8 cellular contexts compared by ENCODE assay signal in genomic region chr20:35172434-35172806, GRCh38. TPM values are rescaled to one million over a fixed set of nuclear protein-coding genes. Genes with fewer than 3 reads are reported as not detected.
DNase-seq lines count a peak whose midpoint lies in the region; ATAC-seq, FAIRE-seq and TF ChIP-seq lines count a peak whose summit lies in the region.

No MANE protein-coding gene starts in this region.

- no peak for ATAC-seq in psoas muscle
- ATAC-seq in HG03108 (IDR thresholded peaks at IDR 0.05; ENCODE audit: unreplicated experiment) = no peak
- no peak for ATAC-seq in GM19463 (IDR thresholded peaks at IDR 0.05; ENCODE audit: unreplicated experiment)

- FAIRE-seq in frontal cortex (lab: Jason Lieb, UNC) = no peak

- CTCF ChIA-PET in CD8-positive, alpha-beta memory T cell (lab: Charles Lee) = no interaction called here

- TF ChIP-seq EP300 in esophagus muscularis mucosa (IDR thresholded peaks at IDR 0.05) = no peak

- peaks cover 23 to 31% (median 30%) of the 10 kb centered on the region in 3 donors for H3K4me1 Mint-ChIP-seq in CD8-positive, alpha-beta memory T cell

- H3K4me3 ChIP-seq in CD8-positive, alpha-beta memory T cell (ENCODE audit: low read length) = peak overlapping the region; percentile 27
- H3K4me3 ChIP-seq in SK-N-MC = peak overlapping the region; percentile 69
- peak overlapping the region; percentile 46 to 55 (median 49) for H3K4me3 ChIP-seq in esophagus muscularis mucosa
- peak overlapping the region; percentile 55 for H3K4me3 ChIP-seq in psoas muscle

- no peak overlapping the region for H3K27ac ChIP-seq in CD8-positive, alpha-beta memory T cell (ENCODE audit: low read depth, low read length)
- H3K27ac ChIP-seq in SK-N-MC = no peak overlapping the region
- peak overlapping the region; percentile 58 to 79 (median 68) for H3K27ac ChIP-seq in esophagus muscularis mucosa (replicated peaks in 1 of 4)
- peak overlapping the region; percentile 16 for H3K27ac ChIP-seq in psoas muscle

- no peak for TF ChIP-seq POLR2A in esophagus muscularis mucosa (IDR thresholded peaks at IDR 0.05; ENCODE audit: low read depth)

- no peaks in the 10 kb centered on the region for H3K36me3 ChIP-seq in CD8-positive, alpha-beta memory T cell (ENCODE audit: insufficient read depth, low read length)
- no peaks in the 10 kb centered on the region for H3K36me3 ChIP-seq in SK-N-MC (ENCODE audit: insufficient read depth, low read length)
- H3K36me3 ChIP-seq in esophagus muscularis mucosa = peaks cover 0 to 15% (median 11%) of the 10 kb centered on the region in 4 donors
- no peaks in the 10 kb centered on the region for H3K36me3 ChIP-seq in psoas muscle (ENCODE audit: insufficient read depth in 1 of 2, low read depth in 1 of 2)

- intact Hi-C loops in esophagus muscularis mucosa (cut with DNase I) = no loop called here
- intact Hi-C loops in psoas muscle (cut with DNase I) = no loop called here

- peaks cover 11% of the 10 kb centered on the region for H3K4me1 ChIP-seq in CD8-positive, alpha-beta memory T cell (ENCODE audit: insufficient read depth, low read length)
- H3K4me1 ChIP-seq in esophagus muscularis mucosa (peaks cover 5 to 38% (median 28%) of the 10 kb centered on the region in 4 donors), psoas muscle (no peaks in the 10 kb centered on the region)

- 74% methylated on average over 3 of the region's 3 CpGs for WGBS in esophagus muscularis mucosa
- 78 to 89% (median 82%) methylated on average over 3 of the region's 3 CpGs for WGBS in psoas muscle, 3 donors

- H3K4me3 Mint-ChIP-seq in CD8-positive, alpha-beta memory T cell = peak overlapping the region; percentile 57 to 94 (median 87)

- no peak for DNase-seq in CD8-positive, alpha-beta memory T cell
- DNase-seq in SK-N-MC (ENCODE audit: low read depth, low spot score) = no peak
- no peak for DNase-seq in esophagus muscularis mucosa (ENCODE audit: extremely low spot score)
- no peak for DNase-seq in psoas muscle
- DNase-seq in globus pallidus (ENCODE audit: low spot score) = no peak
- no peak for DNase-seq in frontal cortex (ENCODE audit: low spot score in 2 of 2)

- H3K36me3 Mint-ChIP-seq in CD8-positive, alpha-beta memory T cell = peaks cover 3 to 10% (median 9%) of the 10 kb centered on the region in 3 donors

- POLR2A ChIA-PET in CD8-positive, alpha-beta memory T cell (lab: Charles Lee) = no interaction called here

- no peak overlapping the region for H3K9ac ChIP-seq in SK-N-MC (ENCODE audit: insufficient read length)

- H3K27me3 Mint-ChIP-seq in CD8-positive, alpha-beta memory T cell = no peaks in the 10 kb centered on the region

- H3K27me3 ChIP-seq in CD8-positive, alpha-beta memory T cell (ENCODE audit: insufficient read depth, low read length, poor library complexity, severe bottlenecking) = no peaks in the 10 kb centered on the region
- H3K27me3 ChIP-seq in esophagus muscularis mucosa (no peaks in the 10 kb centered on the region), psoas muscle (ENCODE audit: insufficient read depth in 3 of 3, low read length in 2 of 3) (peaks cover 0 to 2% (median 0%) of the 10 kb centered on the region in 3 donors)

- H3K9me3 Mint-ChIP-seq in CD8-positive, alpha-beta memory T cell = no peaks in the 10 kb centered on the region

- TF ChIP-seq CTCF in esophagus muscularis mucosa (IDR thresholded peaks at IDR 0.05) (no peak), psoas muscle (IDR thresholded peaks at IDR 0.05) (no peak)

- peak overlapping the region in 7 of 8 donors; percentile 74 to 95 (median 85) for H3K27ac Mint-ChIP-seq in CD8-positive, alpha-beta memory T cell

- no peaks in the 10 kb centered on the region for H3K9me3 ChIP-seq in CD8-positive, alpha-beta memory T cell (ENCODE audit: low read length)
- no peaks in the 10 kb centered on the region for H3K9me3 ChIP-seq in SK-N-MC (ENCODE audit: low read depth, low read length)
- H3K9me3 ChIP-seq in esophagus muscularis mucosa = no peaks in the 10 kb centered on the region
- no peaks in the 10 kb centered on the region for H3K9me3 ChIP-seq in psoas muscle

RNA-seq across cellular contexts. Expression of gene PROCR, which starts 0.5 kb away (rescaled TPM):
- 1 to 10 TPM; 2.6 to 2.7 TPM for total RNA-seq in CD8-positive, alpha-beta memory T cell
- polyA plus RNA-seq in CD8-positive, alpha-beta memory T cell = 10.7 TPM
- total RNA-seq in esophagus muscularis mucosa (10 to 100 TPM; 18.3 to 74.7 (median 38.1) TPM), psoas muscle (1 to 10 TPM; 2.8 to 8.8 (median 6.4) TPM), frontal cortex (4.9 TPM)
- polyA plus RNA-seq in psoas muscle = 1 to 10 TPM; 5.2 to 7.1 (median 6.1) TPM

RNA-seq across cellular contexts. Expression of gene EDEM2, which starts 25.3 kb away (rescaled TPM):
- 10 to 100 TPM; 19.3 to 20.1 TPM for total RNA-seq in CD8-positive, alpha-beta memory T cell
- 48.4 TPM for polyA plus RNA-seq in CD8-positive, alpha-beta memory T cell
- 10 to 100 TPM; 13.3 to 20.3 (median 14.6) TPM for total RNA-seq in esophagus muscularis mucosa
- total RNA-seq in psoas muscle = 1 to 10 TPM; 5.0 to 8.5 (median 6.2) TPM
- 10 to 100 TPM in 2 of 3 donors, 1 to 10 TPM in 1; 8.3 to 20.4 (median 17.2) TPM for polyA plus RNA-seq in psoas muscle
- 11.0 TPM for total RNA-seq in frontal cortex

RNA-seq across cellular contexts. Expression of gene MMP24, which starts 54.1 kb away (rescaled TPM):
- total RNA-seq in CD8-positive, alpha-beta memory T cell = under 1 TPM in 1 of 2 experiments, not detected in 1; 0.07 TPM
- polyA plus RNA-seq in CD8-positive, alpha-beta memory T cell = 0.18 TPM
- 1 to 10 TPM in 3 of 4 donors, under 1 TPM in 1; 0.83 to 4.0 (median 2.0) TPM for total RNA-seq in esophagus muscularis mucosa
- total RNA-seq in psoas muscle = under 1 TPM in 3 of 4 donors, not detected in 1; 0.17 to 0.27 (median 0.20) TPM
- polyA plus RNA-seq in psoas muscle = under 1 TPM; 0.01 to 0.07 (median 0.04) TPM
- total RNA-seq in frontal cortex = 102 TPM

Comparison
In these comparisons a context has a peak if more than half of its experiments do, and no peak if none do; other contexts are left out.
1. H3K27ac ChIP-seq: peak in esophagus muscularis mucosa (4 of 4) and psoas muscle (single experiment); none in CD8-positive, alpha-beta memory T cell (single experiment) and SK-N-MC (single experiment).
2. RNA of gene MMP24, which starts 54.1 kb away (total RNA-seq): 102 TPM in frontal cortex (single experiment); 0.83 to 4.0 TPM in esophagus muscularis mucosa, 0.17 to 0.27 TPM in psoas muscle and 0.07 TPM in CD8-positive, alpha-beta memory T cell; every median in the first group is over 10 times any median in the second.
3. Peak in every context shown above with its lines, with median percentiles within 50 percentile points of each other: H3K4me3 ChIP-seq.